In genomic region chr13:40428354-40428753, GRCh38 we compare ENCODE assay signal across 12 cellular contexts.
"Had no signal": no experiment of that assay in that cellular context is flagged by ENCODE, and none has a peak within 500 bp of the region (broad histone marks: within the 10 kb centered on the region; RNA-seq: fewer than 3 reads in every experiment).

No MANE protein-coding gene starts in this region.

- DNase-seq: activated CD4-positive, alpha-beta T cell treated with anti-CD3 and anti-CD28 coated beads, Interleukin-2, amount 10 ng/mL, durations not matched to agents 7 days and 5 days; activated naive CD4-positive, alpha-beta T cell; activated T-cell treated with anti-CD3 and anti-CD28 coated beads for 4 hours; aorta; cerebellar nuclear complex; effector memory CD4-positive, alpha-beta T cell; foreskin keratinocyte; right cardiac atrium; T-helper 2 cell had no signal

- H3K36me3 ChIP-seq: prostate gland had no signal

- H3K4me3 ChIP-seq: prostate gland, smooth muscle cell had no signal

- H3K27me3 ChIP-seq: foreskin keratinocyte had no signal

- H3K4me2 ChIP-seq: smooth muscle cell had no signal

- H3K27me3 Mint-ChIP-seq: activated CD4-positive, alpha-beta T cell treated with anti-CD3 and anti-CD28 coated beads, Interleukin-2, amount 10 ng/mL, durations not matched to agents 7 days and 5 days had no signal

- H3K4me1 ChIP-seq: foreskin keratinocyte, prostate gland had no signal

- H3K9me3 ChIP-seq: prostate gland had no signal

- H3K4me3 Mint-ChIP-seq: activated CD4-positive, alpha-beta T cell treated with anti-CD3 and anti-CD28 coated beads, Interleukin-2, amount 10 ng/mL, durations not matched to agents 7 days and 5 days; WTC11 had no signal

- ATAC-seq: foreskin keratinocyte, right cardiac atrium, WTC11 had no signal

- H3K9me3 Mint-ChIP-seq: activated CD4-positive, alpha-beta T cell treated with anti-CD3 and anti-CD28 coated beads, Interleukin-2, amount 10 ng/mL, durations not matched to agents 7 days and 5 days had no signal

- H3K27ac Mint-ChIP-seq: activated CD4-positive, alpha-beta T cell treated with anti-CD3 and anti-CD28 coated beads, Interleukin-2, amount 10 ng/mL, durations not matched to agents 7 days and 5 days; WTC11 had no signal

- H3K27ac ChIP-seq: foreskin keratinocyte, prostate gland had no signal
